Comparison of ENCODE assay signal across 9 cellular contexts in the genomic region with DNA sequence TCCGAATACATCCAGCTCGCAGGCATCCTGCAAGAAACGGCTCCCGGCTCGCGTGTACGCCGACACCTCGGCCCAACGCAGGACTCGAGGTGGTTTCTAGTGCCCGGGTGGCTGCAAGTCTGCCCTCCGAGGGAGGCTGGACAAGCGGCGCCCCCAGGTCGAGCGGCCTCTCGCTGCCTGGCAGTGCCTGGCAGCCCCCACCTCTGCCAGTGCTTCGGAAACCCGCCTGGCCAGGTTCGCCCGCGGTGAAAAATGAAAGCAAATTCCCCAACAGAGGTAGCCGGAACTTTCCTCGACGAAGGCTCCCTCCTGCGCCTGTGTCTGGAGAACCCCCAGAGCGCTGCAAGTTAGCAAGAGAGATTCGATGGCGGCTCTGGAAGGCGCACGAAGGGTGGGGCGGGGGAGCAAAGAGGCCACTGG. TPM values are rescaled to one million over a fixed set of nuclear protein-coding genes. Genes with fewer than 3 reads are reported as not detected.
DNase-seq lines count a peak whose midpoint lies in the region; TF ChIP-seq lines count a peak whose summit lies in the region.
"Had no signal": no experiment of that assay in that cellular context is flagged by ENCODE, and none has a peak within 500 bp of the region (broad histone marks: within the 10 kb centered on the region; RNA-seq: fewer than 3 reads in every experiment).

No MANE protein-coding gene starts in this region.

- H3K9me3 ChIP-seq in MM.1S (replicated peaks; ENCODE audit: insufficient read depth, low read length): no peaks in the 10 kb centered on the region
- H3K9me3 ChIP-seq in spleen: no peaks in the 10 kb centered on the region
- peaks cover 3% of the 10 kb centered on the region; the same call in 1 of the 2 replicates for H3K9me3 ChIP-seq in Karpas-422 (ENCODE audit: low read length)
- no peaks in the 10 kb centered on the region for H3K9me3 ChIP-seq in PC-9 (ENCODE audit: insufficient read depth, low read depth)

- H3K79me2 ChIP-seq in MM.1S (ENCODE audit: low read length): no peaks in the 10 kb centered on the region
- no peaks in the 10 kb centered on the region for H3K79me2 ChIP-seq in Karpas-422 (ENCODE audit: low read length)
- H3K79me2 ChIP-seq in PC-9 (ENCODE audit: low read depth): peaks cover 59% of the 10 kb centered on the region

- H2AFZ ChIP-seq in MM.1S (ENCODE audit: low read length) (peak overlapping the region; percentile 9; the same call in 1 of the 2 replicates), Karpas-422 (ENCODE audit: low read length) (no peak overlapping the region), PC-9 (no peak overlapping the region)

- no TSS peak for BruUV-seq in PC-9 (replicated peaks; lab: Mats Ljungman, UMichigan)

- DNase-seq in MM.1S (no peak), astrocyte of the cerebellum (ENCODE audit: low read depth) (no peak), kidney tubule cell (ENCODE audit: low spot score) (peak; percentile 37), spleen (no peak), Karpas-422 (no peak), CD1c-positive myeloid dendritic cell (ENCODE audit: extremely low spot score) (no peak), PC-9 (no peak)
- DNase-seq: activated CD4-positive, alpha-beta T cell treated with anti-CD3 and anti-CD28 coated beads for 4 hours had no signal

- TF ChIP-seq CTCF in MM.1S (IDR thresholded peaks at IDR 0.05; ENCODE audit: low read length) (no peak), astrocyte of the cerebellum (IDR thresholded peaks at IDR 0.05; ENCODE audit: low read depth, low read length, missing control alignments) (no peak), spleen (IDR thresholded peaks at IDR 0.05 in 8 of 11, conservative IDR thresholded peaks at IDR 0.05 in 3 of 11) (no peak), PC-9 (conservative IDR thresholded peaks at IDR 0.05) (no peak)

- in situ Hi-C loops in astrocyte of the cerebellum (cut with HindIII; ENCODE audit: low sequenced_read_pairs): loop anchor here (10.0 kb wide), 1 partner anchor 627 kb away; no protein-coding TSS in a partner anchor

- TF ChIP-seq POLR2A in spleen (IDR thresholded peaks at IDR 0.05): no peak

- POLR2A ChIA-PET in PC-9 (lab: Charles Lee; ENCODE audit: unreplicated experiment): no interaction called here

- H3K27me3 ChIP-seq in MM.1S (replicated peaks; ENCODE audit: insufficient read depth, low read length) (no peaks in the 10 kb centered on the region), spleen (replicated peaks in 1 of 7) (peaks cover 0 to 90% (median 64%) of the 10 kb centered on the region in 7 donors), Karpas-422 (ENCODE audit: low read length) (no peaks in the 10 kb centered on the region), PC-9 (ENCODE audit: insufficient read depth, low read depth) (no peaks in the 10 kb centered on the region)

- no peak overlapping the region for H3K27ac ChIP-seq in MM.1S (ENCODE audit: low read length)
- H3K27ac ChIP-seq in spleen: peak overlapping the region in 3 of 8 donors; percentile 77 to 83 (median 81)
- H3K27ac ChIP-seq in Karpas-422 (ENCODE audit: low read length): no peak overlapping the region
- H3K27ac ChIP-seq in PC-9: no peak overlapping the region

- H3K4me1 ChIP-seq in MM.1S (ENCODE audit: low read length) (no peaks in the 10 kb centered on the region), spleen (peaks cover 12 to 70% (median 56%) of the 10 kb centered on the region in 6 donors), Karpas-422 (ENCODE audit: low read length) (no peaks in the 10 kb centered on the region), PC-9 (replicated peaks; ENCODE audit: insufficient read depth) (peaks cover 14% of the 10 kb centered on the region)

- H3F3A ChIP-seq in MM.1S (ENCODE audit: insufficient read depth, low read length) (peaks cover 22% of the 10 kb centered on the region), PC-9 (ENCODE audit: insufficient read depth, low read depth) (peaks cover 31% of the 10 kb centered on the region)

- H4K20me1 ChIP-seq in MM.1S (ENCODE audit: insufficient read depth, low read length) (no peaks in the 10 kb centered on the region), Karpas-422 (ENCODE audit: insufficient read depth, low read depth, low read length) (no peaks in the 10 kb centered on the region), PC-9 (ENCODE audit: insufficient read depth) (no peaks in the 10 kb centered on the region)

- H3K36me3 ChIP-seq in MM.1S (replicated peaks; ENCODE audit: insufficient read depth, low read length) (no peaks in the 10 kb centered on the region), spleen (no peaks in the 10 kb centered on the region), Karpas-422 (ENCODE audit: insufficient read depth, low read length) (no peaks in the 10 kb centered on the region), PC-9 (ENCODE audit: low read depth) (peaks cover 5% of the 10 kb centered on the region; the same call in 1 of the 2 replicates)

- WGBS in spleen, 5 donors: 34 to 44% (median 42%) methylated on average over 32 to 33 of the region's 33 CpGs

- H3K4me2 ChIP-seq in MM.1S (ENCODE audit: low read depth, low read length) (peak overlapping the region; percentile 40; the same call in 1 of the 2 replicates), Karpas-422 (ENCODE audit: low read depth, low read length, poor library complexity, severe bottlenecking) (no peak overlapping the region), PC-9 (no peak overlapping the region; the same call in 1 of the 2 replicates)

- intact Hi-C loops in spleen (cut with DNase I; ENCODE audit: low total_unique reads) (loop anchor here (10.0 kb wide), 2 partner anchors 897 to 1577 kb away; no protein-coding TSS in a partner anchor), PC-9 (cut with micrococcal nuclease; ENCODE audit: unreplicated experiment) (loop anchor here (10.0 kb wide), 2 partner anchors 517 to 1707 kb away; no protein-coding TSS in a partner anchor)

- H3K4me3 ChIP-seq in MM.1S (ENCODE audit: low read length): peak overlapping the region; percentile 28
- H3K4me3 ChIP-seq in astrocyte of the cerebellum (ENCODE audit: low read depth, low read length): peak overlapping the region; percentile 68
- peak overlapping the region in 6 of 8 donors; percentile 50 to 80 (median 64) for H3K4me3 ChIP-seq in spleen
- no peak overlapping the region for H3K4me3 ChIP-seq in Karpas-422 (ENCODE audit: low read length)
- no peak overlapping the region for H3K4me3 ChIP-seq in PC-9

- H3K9me2 ChIP-seq in MM.1S (replicated peaks; ENCODE audit: insufficient read depth, low read length): no peaks in the 10 kb centered on the region
- H3K9me2 ChIP-seq in Karpas-422 (replicated peaks; ENCODE audit: insufficient read depth, low read length): no peaks in the 10 kb centered on the region
- H3K9me2 ChIP-seq in PC-9 (ENCODE audit: insufficient read depth): no peaks in the 10 kb centered on the region

- H3K9ac ChIP-seq in MM.1S (ENCODE audit: low read length): no peak overlapping the region
- H3K9ac ChIP-seq in Karpas-422 (ENCODE audit: low read length): no peak overlapping the region

- CTCF ChIA-PET in PC-9 (lab: Charles Lee): interaction anchor here (0.7 kb wide), 1 partner anchor 118 kb away, joined by 6 read pairs; no protein-coding TSS in a partner anchor

RNA-seq across cellular contexts. Expression of a gene that starts 5.7 kb away (rescaled TPM):
- total RNA-seq in spleen: 10 to 100 TPM in 5 of 7 donors, 1 to 10 TPM in 2; 7.8 to 25.6 (median 10.6) TPM
- 1 to 10 TPM; 3.2 to 5.6 (median 3.4) TPM for polyA plus RNA-seq in spleen
- total RNA-seq in Karpas-422 (2014; rRNA removed; shearing (Covaris generic); ENCODE audit: low replicate concordance): 0.04 TPM in 1 of 2 replicates, not detected in the other
- total RNA-seq in PC-9 (2021): 1.4 and 1.5 TPM in 2 replicates
- total RNA-seq: K562 had no signal
- polyA plus RNA-seq: K562 had no signal

RNA-seq across cellular contexts. Expression of a gene that starts 24.1 kb away (rescaled TPM):
- 10 to 100 TPM; 24.0 to 46.6 (median 34.5) TPM for total RNA-seq in spleen
- 10 to 100 TPM in 2 of 3 donors, 1 to 10 TPM in 1; 7.3 to 11.6 (median 10.4) TPM for polyA plus RNA-seq in spleen
- total RNA-seq in Karpas-422 (2014; rRNA removed; shearing (Covaris generic); ENCODE audit: low replicate concordance): not detected in 2 replicates
- total RNA-seq in PC-9 (2021): not detected in 2 replicates
- polyA plus RNA-seq: K562 had no signal

Comparison
In these comparisons a context has a peak if more than half of its experiments do, and no peak if none do; other contexts are left out.
1. H3K4me3 ChIP-seq: peak in MM.1S (single experiment), astrocyte of the cerebellum (single experiment) and spleen (6 of 8); none in Karpas-422 (single experiment) and PC-9 (single experiment).
2. RNA of a gene that starts 24.1 kb away (total RNA-seq): 24.0 to 46.6 TPM in spleen; not detected in Karpas-422 and not detected in PC-9; every median in the first group is over 10 times any median in the second.